31 cellular contexts compared by ENCODE assay signal in the genomic region with DNA sequence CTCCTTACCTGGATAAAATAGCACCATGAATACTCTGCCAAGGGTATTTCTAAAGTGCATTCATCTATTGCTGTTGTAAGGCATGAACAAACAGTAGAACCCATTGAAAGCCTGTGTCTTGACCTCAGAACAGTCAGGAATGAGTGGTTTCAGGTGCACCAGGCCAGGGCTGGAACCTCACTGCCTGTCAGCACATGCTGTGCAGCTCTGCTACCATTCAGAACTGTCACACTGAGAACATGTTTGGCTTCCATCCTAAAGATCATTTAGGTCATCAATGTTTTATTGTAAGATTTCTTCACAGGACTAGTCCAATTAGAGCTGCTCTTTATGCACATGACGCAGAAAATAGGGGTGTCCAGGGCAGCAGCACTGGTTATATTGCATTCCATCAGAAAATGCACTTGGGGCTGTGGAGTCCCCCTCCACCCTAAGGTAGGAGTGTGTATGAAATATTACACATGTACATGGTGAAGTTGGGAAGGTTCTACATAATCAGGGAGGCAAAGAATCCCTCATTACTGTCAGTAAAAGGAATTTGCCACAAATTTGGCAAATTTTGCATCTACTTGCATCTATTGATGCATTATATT.
"Had no signal": no experiment of that assay in that cellular context is flagged by ENCODE, and none has a peak within 500 bp of the region (broad histone marks: within the 10 kb centered on the region; RNA-seq: fewer than 3 reads in every experiment).

No MANE protein-coding gene starts in this region.

- H3K4me3 Mint-ChIP-seq: activated CD8-positive, alpha-beta T cell treated with anti-CD3 and anti-CD28 coated beads for 36 hours; activated T-cell treated with anti-CD3 and anti-CD28 coated beads, Interleukin-2, amount 50 U/mL, for 4 hours; activated T-helper 17 cell treated with anti-CD3 and anti-CD28 coated beads, Interleukin-2, amount 50 U/mL, for 72 hours; central memory CD8-positive, alpha-beta T cell; dendritic cell treated with granulocyte-macrophage colony-stimulating factor and Interleukin-4, amounts not matched to agents 40 ng/mL and 50 ng/mL, for 4 days; endodermal cell; immature natural killer cell; naive B cell; nephron progenitor cell; stimulated activated naive B cell treated with anti-CD40 and anti-IgM and Interleukin-4, amounts not matched to agents 10 μg/mL and 1 μg/mL and 100 μg/mL, for 72 hours had no signal

- H3K36me3 Mint-ChIP-seq: immature natural killer cell; naive B cell; stimulated activated naive B cell treated with anti-CD40 and anti-IgM and Interleukin-4, amounts not matched to agents 10 μg/mL and 1 μg/mL and 100 μg/mL, for 72 hours had no signal

- H3K9me3 Mint-ChIP-seq: activated CD8-positive, alpha-beta T cell treated with anti-CD3 and anti-CD28 coated beads for 36 hours; activated T-cell treated with anti-CD3 and anti-CD28 coated beads, Interleukin-2, amount 50 U/mL, for 4 hours; activated T-helper 17 cell treated with anti-CD3 and anti-CD28 coated beads, Interleukin-2, amount 50 U/mL, for 72 hours; dendritic cell treated with granulocyte-macrophage colony-stimulating factor and Interleukin-4, amounts not matched to agents 40 ng/mL and 50 ng/mL, for 4 days; endodermal cell; immature natural killer cell; nephron progenitor cell had no signal

- H3K4me1 ChIP-seq: prostate gland, sigmoid colon, stomach, thyroid gland, upper lobe of left lung had no signal

- DNase-seq: activated CD4-positive, alpha-beta T cell treated with anti-CD3 and anti-CD28 coated beads for 1 hour; activated CD4-positive, alpha-beta T cell treated with anti-CD3 and anti-CD28 coated beads, Interleukin-2, amount 50 U/mL, for 1 hour; activated CD8-positive, alpha-beta T cell treated with anti-CD3 and anti-CD28 coated beads for 36 hours; activated gamma-delta T cell treated with Interleukin-2 at 50 U/mL for 16 hours; activated naive CD4-positive, alpha-beta T cell treated with anti-CD3 and anti-CD28 coated beads, Interleukin-2, amount 50 U/mL, for 16 hours; activated T-cell treated with anti-CD3 and anti-CD28 coated beads, Interleukin-2, amount 50 U/mL, for 4 hours; amniotic stem cell; brain microvascular endothelial cell; endodermal cell; head of caudate nucleus; hypothalamus; immature natural killer cell; kidney; naive B cell; nephron progenitor cell; ovary; retina; sigmoid colon; small intestine; stimulated activated CD4-positive, alpha-beta T cell treated with anti-CD3 and anti-CD28 coated beads, Interleukin-1b, Interleukin-23, amount 100 ng/mL, for 48 hours; stimulated activated CD4-positive, alpha-beta T cell treated with anti-CD3 and anti-CD28 coated beads, Interleukin-4, amount 100 ng/mL, for 4 hours; stimulated activated CD8-positive, alpha-beta memory T cell treated with anti-CD3 and anti-CD28 coated beads, Interleukin-4, amount 100 ng/mL, for 48 hours; stimulated activated naive B cell treated with anti-CD40 and anti-IgM and Interleukin-4, amounts not matched to agents 10 μg/mL and 1 μg/mL and 100 μg/mL, for 72 hours; stomach; T-helper 2 cell; thyroid gland had no signal

- H3K4me3 ChIP-seq: ovary, prostate gland, sigmoid colon, stomach, thyroid gland, upper lobe of left lung had no signal

- H3K9me3 ChIP-seq: ovary, prostate gland, sigmoid colon, stomach, thyroid gland, upper lobe of left lung had no signal

- H3K27me3 Mint-ChIP-seq: activated CD8-positive, alpha-beta T cell treated with anti-CD3 and anti-CD28 coated beads for 36 hours; central memory CD8-positive, alpha-beta T cell; naive B cell; stimulated activated naive B cell treated with anti-CD40 and anti-IgM and Interleukin-4, amounts not matched to agents 10 μg/mL and 1 μg/mL and 100 μg/mL, for 72 hours had no signal

- H3K27ac Mint-ChIP-seq: activated CD8-positive, alpha-beta T cell treated with anti-CD3 and anti-CD28 coated beads for 36 hours; activated T-helper 17 cell treated with anti-CD3 and anti-CD28 coated beads, Interleukin-2, amount 50 U/mL, for 72 hours; dendritic cell treated with granulocyte-macrophage colony-stimulating factor and Interleukin-4, amounts not matched to agents 40 ng/mL and 50 ng/mL, for 4 days; endodermal cell; immature natural killer cell; naive B cell; nephron progenitor cell; stimulated activated naive B cell treated with anti-CD40 and anti-IgM and Interleukin-4, amounts not matched to agents 10 μg/mL and 1 μg/mL and 100 μg/mL, for 72 hours had no signal

- ATAC-seq: activated CD8-positive, alpha-beta T cell treated with anti-CD3 and anti-CD28 coated beads for 36 hours; activated T-cell treated with anti-CD3 and anti-CD28 coated beads, Interleukin-2, amount 50 U/mL, for 4 hours; activated T-helper 17 cell treated with anti-CD3 and anti-CD28 coated beads, Interleukin-2, amount 50 U/mL, for 72 hours; stimulated activated naive B cell treated with anti-CD40 and anti-IgM and Interleukin-4, amounts not matched to agents 10 μg/mL and 1 μg/mL and 100 μg/mL, for 72 hours had no signal

- H3K36me3 ChIP-seq: brain microvascular endothelial cell, ovary, prostate gland, sigmoid colon, stomach, thyroid gland, upper lobe of left lung had no signal

- H3K4me1 Mint-ChIP-seq: activated T-helper 17 cell treated with anti-CD3 and anti-CD28 coated beads, Interleukin-2, amount 50 U/mL, for 72 hours; central memory CD8-positive, alpha-beta T cell; endodermal cell; immature natural killer cell; naive B cell; nephron progenitor cell; stimulated activated naive B cell treated with anti-CD40 and anti-IgM and Interleukin-4, amounts not matched to agents 10 μg/mL and 1 μg/mL and 100 μg/mL, for 72 hours had no signal

- H3K27me3 ChIP-seq: brain microvascular endothelial cell, ovary, sigmoid colon, stomach, thyroid gland, upper lobe of left lung had no signal

- H3K27ac ChIP-seq: brain microvascular endothelial cell, ovary, prostate gland, sigmoid colon, stomach, thyroid gland, upper lobe of left lung had no signal
